In genomic region chr16:67194257-67194656, GRCh38 we compare ENCODE assay signal across 10 cellular contexts. TPM values are rescaled to one million over a fixed set of nuclear protein-coding genes. Genes with fewer than 3 reads are reported as not detected.
DNase-seq lines count a peak whose midpoint lies in the region; TF ChIP-seq lines count a peak whose summit lies in the region.
"Had no signal": no experiment of that assay in that cellular context is flagged by ENCODE, and none has a peak within 500 bp of the region (broad histone marks: within the 10 kb centered on the region; RNA-seq: fewer than 3 reads in every experiment).

No MANE protein-coding gene starts in this region.

- no peak overlapping the region for H3K27ac Mint-ChIP-seq in T-helper 2 cell treated with Interferon-gamma antibody and Interleukin-4, amounts not matched to agents 5 μg/mL and 100 μg/mL, for 36 hours
- peak overlapping the region; percentile 48 for H3K27ac Mint-ChIP-seq in activated T-helper 1 cell treated with anti-CD3 and anti-CD28 coated beads, Interleukin-12 subunit alpha, Interleukin-12 subunit beta, Interleukin-2, Interleukin-4 antibody, amounts not matched to agents 30 ng/mL and 10 ng/mL and 1 ng/mL, durations not matched to agents 14 hours and 24 hours and 36 hours
- peak overlapping the region in 1 of 3 experiments; percentile 61 for H3K27ac Mint-ChIP-seq in nephron

- H3K9me3 Mint-ChIP-seq in T-helper 2 cell treated with Interferon-gamma antibody and Interleukin-4, amounts not matched to agents 5 μg/mL and 100 μg/mL, for 36 hours: no peaks in the 10 kb centered on the region
- no peaks in the 10 kb centered on the region for H3K9me3 Mint-ChIP-seq in activated T-helper 1 cell treated with anti-CD3 and anti-CD28 coated beads, Interleukin-12 subunit alpha, Interleukin-12 subunit beta, Interleukin-2, Interleukin-4 antibody, amounts not matched to agents 30 ng/mL and 10 ng/mL and 1 ng/mL, durations not matched to agents 14 hours and 24 hours and 36 hours
- H3K9me3 Mint-ChIP-seq in nephron: no peaks in the 10 kb centered on the region

- intact Hi-C loops in activated T-helper 1 cell treated with anti-CD3 and anti-CD28 coated beads, Interleukin-12 subunit alpha, Interleukin-12 subunit beta, Interleukin-2, Interleukin-4 antibody, amounts not matched to agents 30 ng/mL and 10 ng/mL and 1 ng/mL, durations not matched to agents 14 hours and 24 hours and 36 hours (cut with micrococcal nuclease): loop anchor here (5.0 kb wide), 1 partner anchor 118 kb away; no protein-coding TSS in a partner anchor

- no peaks in the 10 kb centered on the region for H3K27me3 Mint-ChIP-seq in T-helper 2 cell treated with Interferon-gamma antibody and Interleukin-4, amounts not matched to agents 5 μg/mL and 100 μg/mL, for 36 hours (ENCODE audit: low read depth)
- no peaks in the 10 kb centered on the region for H3K27me3 Mint-ChIP-seq in activated T-helper 1 cell treated with anti-CD3 and anti-CD28 coated beads, Interleukin-12 subunit alpha, Interleukin-12 subunit beta, Interleukin-2, Interleukin-4 antibody, amounts not matched to agents 30 ng/mL and 10 ng/mL and 1 ng/mL, durations not matched to agents 14 hours and 24 hours and 36 hours (ENCODE audit: insufficient read depth)
- peaks cover 5% of the 10 kb centered on the region for H3K27me3 Mint-ChIP-seq in nephron (ENCODE audit: low read depth)

- DNase-seq in T-helper 2 cell treated with Interferon-gamma antibody and Interleukin-4, amounts not matched to agents 5 μg/mL and 100 μg/mL, for 36 hours (ENCODE audit: low spot score): no peak
- no peak for DNase-seq in T-helper 2 cell
- DNase-seq in activated T-helper 1 cell treated with anti-CD3 and anti-CD28 coated beads, Interleukin-12 subunit alpha, Interleukin-12 subunit beta, Interleukin-2, Interleukin-4 antibody, amounts not matched to agents 30 ng/mL and 10 ng/mL and 1 ng/mL, durations not matched to agents 14 hours and 24 hours and 36 hours (ENCODE audit: low spot score): no peak
- DNase-seq in GM03348 (ENCODE audit: low spot score): no peak
- no peak for DNase-seq in activated effector memory CD4-positive, alpha-beta T cell treated with Interleukin-2 at 50 U/mL for 16 hours
- DNase-seq: EL; gastrocnemius medialis; NCI-H1436; NK-92 treated with Interleukin-12 subunit alpha and Interleukin-12 subunit beta, amount 100 ng/mL, for 24 hours had no signal

- TF ChIP-seq CTCF in nephron (IDR thresholded peaks at IDR 0.05; ENCODE audit: unreplicated experiment in 3 of 3): no peak

- peaks cover 56% of the 10 kb centered on the region for H3K36me3 Mint-ChIP-seq in T-helper 2 cell treated with Interferon-gamma antibody and Interleukin-4, amounts not matched to agents 5 μg/mL and 100 μg/mL, for 36 hours (ENCODE audit: low read depth)
- H3K36me3 Mint-ChIP-seq in activated T-helper 1 cell treated with anti-CD3 and anti-CD28 coated beads, Interleukin-12 subunit alpha, Interleukin-12 subunit beta, Interleukin-2, Interleukin-4 antibody, amounts not matched to agents 30 ng/mL and 10 ng/mL and 1 ng/mL, durations not matched to agents 14 hours and 24 hours and 36 hours (ENCODE audit: low read depth): peaks cover 38% of the 10 kb centered on the region
- peaks cover 36% of the 10 kb centered on the region for H3K36me3 Mint-ChIP-seq in nephron (ENCODE audit: low read depth)

- H3K4me1 Mint-ChIP-seq in T-helper 2 cell treated with Interferon-gamma antibody and Interleukin-4, amounts not matched to agents 5 μg/mL and 100 μg/mL, for 36 hours (ENCODE audit: low read depth): peaks cover 32% of the 10 kb centered on the region
- peaks cover 51% of the 10 kb centered on the region for H3K4me1 Mint-ChIP-seq in activated T-helper 1 cell treated with anti-CD3 and anti-CD28 coated beads, Interleukin-12 subunit alpha, Interleukin-12 subunit beta, Interleukin-2, Interleukin-4 antibody, amounts not matched to agents 30 ng/mL and 10 ng/mL and 1 ng/mL, durations not matched to agents 14 hours and 24 hours and 36 hours (ENCODE audit: low read depth)
- H3K4me1 Mint-ChIP-seq in nephron: peaks cover 34% of the 10 kb centered on the region

- peak overlapping the region; percentile 95 for H3K4me3 Mint-ChIP-seq in T-helper 2 cell treated with Interferon-gamma antibody and Interleukin-4, amounts not matched to agents 5 μg/mL and 100 μg/mL, for 36 hours
- H3K4me3 Mint-ChIP-seq in activated T-helper 1 cell treated with anti-CD3 and anti-CD28 coated beads, Interleukin-12 subunit alpha, Interleukin-12 subunit beta, Interleukin-2, Interleukin-4 antibody, amounts not matched to agents 30 ng/mL and 10 ng/mL and 1 ng/mL, durations not matched to agents 14 hours and 24 hours and 36 hours: peak overlapping the region; percentile 95
- peak overlapping the region; percentile 86 to 93 (median 89) for H3K4me3 Mint-ChIP-seq in nephron

RNA-seq across cellular contexts. Expression of gene E2F4, which starts 2.3 kb away (rescaled TPM):
- total RNA-seq in activated T-helper 1 cell treated with anti-CD3 and anti-CD28 coated beads, Interleukin-12 subunit alpha, Interleukin-12 subunit beta, Interleukin-2, Interleukin-4 antibody, amounts not matched to agents 30 ng/mL and 10 ng/mL and 1 ng/mL, durations not matched to agents 14 hours and 24 hours and 36 hours: 174 and 181 TPM in 2 replicates

RNA-seq across cellular contexts. Expression of gene EXOC3L1, which starts 4.3 kb away (rescaled TPM):
- 0.34 TPM in 1 of 2 replicates, not detected in the other for total RNA-seq in activated T-helper 1 cell treated with anti-CD3 and anti-CD28 coated beads, Interleukin-12 subunit alpha, Interleukin-12 subunit beta, Interleukin-2, Interleukin-4 antibody, amounts not matched to agents 30 ng/mL and 10 ng/mL and 1 ng/mL, durations not matched to agents 14 hours and 24 hours and 36 hours

RNA-seq across cellular contexts. Expression of gene ELMO3, which starts 4.7 kb away (rescaled TPM):
- 8.5 and 9.0 TPM in 2 replicates for total RNA-seq in activated T-helper 1 cell treated with anti-CD3 and anti-CD28 coated beads, Interleukin-12 subunit alpha, Interleukin-12 subunit beta, Interleukin-2, Interleukin-4 antibody, amounts not matched to agents 30 ng/mL and 10 ng/mL and 1 ng/mL, durations not matched to agents 14 hours and 24 hours and 36 hours

RNA-seq across cellular contexts. Expression of gene MATCAP1, which starts 10.5 kb away (rescaled TPM):
- 45.5 and 48.2 TPM in 2 replicates for total RNA-seq in activated T-helper 1 cell treated with anti-CD3 and anti-CD28 coated beads, Interleukin-12 subunit alpha, Interleukin-12 subunit beta, Interleukin-2, Interleukin-4 antibody, amounts not matched to agents 30 ng/mL and 10 ng/mL and 1 ng/mL, durations not matched to agents 14 hours and 24 hours and 36 hours

RNA-seq across cellular contexts. Expression of gene NOL3, which starts 23.9 kb away (rescaled TPM):
- 19.0 and 22.9 TPM in 2 replicates for total RNA-seq in activated T-helper 1 cell treated with anti-CD3 and anti-CD28 coated beads, Interleukin-12 subunit alpha, Interleukin-12 subunit beta, Interleukin-2, Interleukin-4 antibody, amounts not matched to agents 30 ng/mL and 10 ng/mL and 1 ng/mL, durations not matched to agents 14 hours and 24 hours and 36 hours
